In genomic region chr4:181701911-181702310, GRCh38 we compare ENCODE assay signal across 21 cellular contexts.
A peak's percentile ranks its signal among the peaks of the same experiment; 100 is the strongest.
DNase-seq lines count a peak whose midpoint lies in the region; ATAC-seq, FAIRE-seq and TF ChIP-seq lines count a peak whose summit lies in the region.
"Had no signal": no experiment of that assay in that cellular context is flagged by ENCODE, and none has a peak within 500 bp of the region (broad histone marks: within the 10 kb centered on the region; RNA-seq: fewer than 3 reads in every experiment).

No MANE protein-coding gene starts in this region.

- no peak overlapping the region for H3K4me3 Mint-ChIP-seq in CD14-positive monocyte
- H3K4me3 Mint-ChIP-seq: CD8-positive, alpha-beta T cell had no signal

- no peak for TF ChIP-seq EP300 in GM12878 (IDR thresholded peaks at IDR 0.05; ENCODE audit: borderline replicate concordance in 1 of 2, control insufficient read depth in 1 of 2, low read depth in 2 of 2, low read length in 2 of 2)
- no peak for TF ChIP-seq EP300 in HepG2 (IDR thresholded peaks at IDR 0.05; ENCODE audit: low read depth in 2 of 2, low read length in 2 of 2)
- no peak for TF ChIP-seq EP300 in HepG2 (CRISPR knock-in tag; IDR thresholded peaks at IDR 0.05; ENCODE audit: borderline replicate concordance)

- no peak overlapping the region for H3K27ac ChIP-seq in GM12878 (ENCODE audit: control insufficient read depth, insufficient read depth)
- no peak overlapping the region for H3K27ac ChIP-seq in HepG2 (ENCODE audit: extremely low read length, insufficient read depth, low read length)
- no peak overlapping the region for H3K27ac ChIP-seq in small intestine (ENCODE audit: low read depth in 1 of 2, low read length in 1 of 2)
- H3K27ac ChIP-seq: 22Rv1; BLaER1 treated with 17β-estradiol and CSF1 and Interleukin-3, amounts not matched to agents 10 nM and 100 nM; SJSA1 had no signal

- ATAC-seq in GM12878 (peak; percentile 74), sciatic nerve (peak; percentile 32), HepG2 (no peak)
- ATAC-seq: CD8-positive, alpha-beta T cell; Right ventricle myocardium inferior had no signal

- RAD21 ChIA-PET in GM12878 (lab: Charles Lee; ENCODE audit: unreplicated experiment) = no interaction called here

- no peak overlapping the region for H2AFZ ChIP-seq in GM12878 (ENCODE audit: control insufficient read depth, low read depth, low read length)
- H2AFZ ChIP-seq in HepG2 (ENCODE audit: low read length) = no peak overlapping the region

- SMC1A ChIA-PET in GM12878 (lab: Charles Lee; ENCODE audit: uncharacterized antibody, unreplicated experiment) = no interaction called here

- H3K4me2 ChIP-seq in GM12878 (ENCODE audit: control insufficient read depth, insufficient read depth) = no peak overlapping the region
- no peak overlapping the region for H3K4me2 ChIP-seq in HepG2 (ENCODE audit: low read depth, low read length)
- H3K4me2 ChIP-seq: BLaER1 treated with 17β-estradiol and CSF1 and Interleukin-3, amounts not matched to agents 10 nM and 100 nM had no signal

- TF ChIP-seq POLR2A in GM12878 (IDR thresholded peaks at IDR 0.05; ENCODE audit: low read depth, low read length) (no peak), HepG2 (IDR thresholded peaks at IDR 0.05; ENCODE audit: insufficient read depth in 1 of 2, low read depth in 2 of 2, low read length in 2 of 2) (no peak)

- intact Hi-C loops in GM12878 (cut with micrococcal nuclease; ENCODE audit: unreplicated experiment) = no loop called here
- intact Hi-C loops in sciatic nerve (cut with DNase I) = no loop called here
- intact Hi-C loops in CD14-positive monocyte (cut with micrococcal nuclease) = no loop called here
- intact Hi-C loops in HepG2 (cut with micrococcal nuclease; ENCODE audit: unreplicated experiment) = no loop called here

- no peaks in the 10 kb centered on the region for H4K20me1 ChIP-seq in GM12878 (ENCODE audit: control insufficient read depth, insufficient read depth)
- no peaks in the 10 kb centered on the region for H4K20me1 ChIP-seq in HepG2 (ENCODE audit: insufficient read depth, low read length)
- H4K20me1 ChIP-seq: BLaER1 treated with 17β-estradiol and CSF1 and Interleukin-3, amounts not matched to agents 10 nM and 100 nM had no signal

- in situ Hi-C loops in GM12878 (cut with MboI) = no loop called here
- in situ Hi-C loops in HepG2 (cut with HindIII; ENCODE audit: extremely low pct_ligation_motif_present, low pct_unique_long_range_greater_than_20kb) = no loop called here

- no peak for TF ChIP-seq RAD21 in GM12878 (IDR thresholded peaks at IDR 0.05; ENCODE audit: insufficient read depth, low read depth, low read length)
- TF ChIP-seq RAD21 in HepG2 (CRISPR knock-in tag; IDR thresholded peaks at IDR 0.05) = no peak

- BruUV-seq in GM12878 (replicated peaks; lab: Mats Ljungman, UMichigan) (no TSS peak), HepG2 (replicated peaks; lab: Mats Ljungman, UMichigan) (no TSS peak)

- POLR2A ChIA-PET in GM12878 (lab: Charles Lee) = no interaction called here
- POLR2A ChIA-PET in HepG2 (lab: Yijun Ruan, JAX) = no interaction called here

- CTCF ChIA-PET in GM12878 (lab: Yijun Ruan, JAX) (no interaction called here), HepG2 (lab: Yijun Ruan, JAX; ENCODE audit: low intra/inter-chr PET ratio, low total read pairs) (no interaction called here)

- H3K9me3 Mint-ChIP-seq in CD14-positive monocyte = peaks cover 0 to 6% (median 5%) of the 10 kb centered on the region in 7 donors

- H3K36me3 Mint-ChIP-seq in CD14-positive monocyte = no peaks in the 10 kb centered on the region
- H3K36me3 Mint-ChIP-seq: CD8-positive, alpha-beta T cell had no signal

- no peaks in the 10 kb centered on the region for H3K9me3 ChIP-seq in GM12878 (replicated peaks; ENCODE audit: control insufficient read depth, insufficient read depth, low read length)
- H3K9me3 ChIP-seq in HepG2 (ENCODE audit: low read length) = no peaks in the 10 kb centered on the region
- H3K9me3 ChIP-seq in small intestine (ENCODE audit: control insufficient read depth, low read depth) = no peaks in the 10 kb centered on the region
- H3K9me3 ChIP-seq: SJSA1 had no signal

- no peak overlapping the region for H3K4me3 ChIP-seq in GM12878
- no peak overlapping the region for H3K4me3 ChIP-seq in HepG2 (replicated peaks in 1 of 3; ENCODE audit: insufficient read depth in 1 of 3, low read depth in 2 of 3, low read length in 3 of 3)
- no peak overlapping the region for H3K4me3 ChIP-seq in small intestine (ENCODE audit: low read depth in 1 of 2, low read length in 2 of 2)
- H3K4me3 ChIP-seq: BLaER1 treated with 17β-estradiol and CSF1 and Interleukin-3, amounts not matched to agents 10 nM and 100 nM; SJSA1 had no signal

- no peak overlapping the region for H3K27ac Mint-ChIP-seq in CD14-positive monocyte
- H3K27ac Mint-ChIP-seq: CD8-positive, alpha-beta T cell had no signal

- H3K36me3 ChIP-seq in GM12878 (ENCODE audit: control insufficient read depth in 2 of 2, insufficient read depth in 2 of 2, low read length in 1 of 2) (no peaks in the 10 kb centered on the region), HepG2 (replicated peaks in 1 of 2; ENCODE audit: control insufficient read depth in 1 of 2, insufficient read depth in 2 of 2, low read length in 2 of 2) (no peaks in the 10 kb centered on the region), small intestine (ENCODE audit: control insufficient read depth in 2 of 2, insufficient read depth in 2 of 2, low read length in 2 of 2) (no peaks in the 10 kb centered on the region)
- H3K36me3 ChIP-seq: BLaER1 treated with 17β-estradiol and CSF1 and Interleukin-3, amounts not matched to agents 10 nM and 100 nM; SJSA1 had no signal

- H3K27me3 ChIP-seq in GM12878 (replicated peaks in 1 of 2; ENCODE audit: control insufficient read depth in 2 of 2, insufficient read depth in 2 of 2, low read length in 1 of 2) (no peaks in the 10 kb centered on the region), HepG2 (ENCODE audit: control insufficient read depth in 1 of 2, insufficient read depth in 2 of 2, low read length in 2 of 2) (peaks cover 0 to 3% of the 10 kb centered on the region in 2 experiments; a peak in 1 of 5 replicates), small intestine (ENCODE audit: control insufficient read depth in 2 of 2, insufficient read depth in 2 of 2, low read length in 2 of 2) (no peaks in the 10 kb centered on the region)
- H3K27me3 ChIP-seq: BLaER1 treated with 17β-estradiol and CSF1 and Interleukin-3, amounts not matched to agents 10 nM and 100 nM; SJSA1 had no signal

- H3K9ac ChIP-seq in GM12878 (ENCODE audit: control insufficient read depth, insufficient read depth, low read length) (no peak overlapping the region), HepG2 (ENCODE audit: insufficient read depth, low read depth, low read length) (no peak overlapping the region)
- H3K9ac ChIP-seq: BLaER1 treated with 17β-estradiol and CSF1 and Interleukin-3, amounts not matched to agents 10 nM and 100 nM had no signal

- TF ChIP-seq CTCF in GM12878 (IDR thresholded peaks at IDR 0.05 in 2 of 3, conservative IDR thresholded peaks at IDR 0.05 in 1 of 3; ENCODE audit: control insufficient read depth in 2 of 3, extremely low read depth in 1 of 3, insufficient read depth in 1 of 3, low read depth in 3 of 3, low read length in 3 of 3) (no peak), CD14-positive monocyte (IDR thresholded peaks at IDR 0.05) (no peak), HepG2 (CRISPR knock-in tag; IDR thresholded peaks at IDR 0.05) (no peak)

- 35% methylated on average over 9 of the region's 9 CpGs for WGBS in GM12878 (ENCODE audit: insufficient coverage, insufficient replicate concordance, low lambda C conversion rate, missing lambda C conversion rate)
- WGBS in HepG2 (ENCODE audit: low lambda C conversion rate) = 8% methylated on average over 8 of the region's 9 CpGs
- 71 to 86% (median 81%) methylated on average over 9 of the region's 9 CpGs for WGBS in small intestine, 3 donors

- peak; percentile 33 for DNase-seq in DMS53 (lab: John Stamatoyannopoulos, UW)
- no peak for DNase-seq in DMS53 treated with DMSO at 0.1 percent for 48 hours (lab: John Stamatoyannopoulos, UW; ENCODE audit: unreplicated experiment)
- DNase-seq in MV-4-11 (lab: John Stamatoyannopoulos, UW) = peak; percentile 39
- no peak for DNase-seq in GM12878 (ENCODE audit: low read depth, low spot score)
- no peak for DNase-seq in sciatic nerve (ENCODE audit: low spot score)
- no peak for DNase-seq in CD14-positive monocyte (ENCODE audit: low spot score)
- no peak for DNase-seq in HepG2 (ENCODE audit: low spot score)
- no peak for DNase-seq in small intestine
- DNase-seq: ACHN; CD8-positive, alpha-beta T cell; HCEC 1CT; KBM-7; NCI-H187; NK-92 treated with Interleukin-12 subunit alpha and Interleukin-12 subunit beta, amount 100 ng/mL, for 24 hours; T-helper 1 cell had no signal

- H3K79me2 ChIP-seq in GM12878 (ENCODE audit: control insufficient read depth, insufficient read depth, low read length) = no peaks in the 10 kb centered on the region
- no peaks in the 10 kb centered on the region for H3K79me2 ChIP-seq in HepG2 (ENCODE audit: insufficient read depth, low read length)

- no peaks in the 10 kb centered on the region for H3K4me1 Mint-ChIP-seq in CD14-positive monocyte

- peaks cover 0 to 1% (median 0%) of the 10 kb centered on the region in 3 donors for H3K27me3 Mint-ChIP-seq in CD14-positive monocyte (ENCODE audit: low read depth in 3 of 3)

- FAIRE-seq in GM12878 (lab: Jason Lieb, UNC) (no peak), HepG2 (lab: Jason Lieb, UNC) (no peak), small intestine (lab: Jason Lieb, UNC) (no peak)
- FAIRE-seq: G401.6, RCC 7860 had no signal

- H3K4me1 ChIP-seq in GM12878 (ENCODE audit: control insufficient read depth, insufficient read depth, low read length) = no peaks in the 10 kb centered on the region
- H3K4me1 ChIP-seq in HepG2 (ENCODE audit: insufficient read depth, low read length) = no peaks in the 10 kb centered on the region
- no peaks in the 10 kb centered on the region for H3K4me1 ChIP-seq in small intestine (ENCODE audit: control insufficient read depth in 2 of 2, insufficient read depth in 1 of 2, low read depth in 1 of 2, low read length in 1 of 2)
- H3K4me1 ChIP-seq: SJSA1 had no signal

TF ChIP-seq in GM12878, 131 proteins besides CTCF, POLR2A, EP300 and RAD21:
- peak in 1 of 2 experiments; percentile 18; a peak in 1 of 4 replicates for TF ChIP-seq BHLHE40 (IDR thresholded peaks at IDR 0.05; ENCODE audit: borderline replicate concordance in 1 of 2, low read depth in 2 of 2, low read length in 1 of 2)
- TF ChIP-seq NR2C1 (IDR thresholded peaks at IDR 0.05) = no peak
- peak; percentile 38; the same call in 1 of the 2 replicates for TF ChIP-seq SPI1 (IDR thresholded peaks at IDR 0.05; ENCODE audit: borderline replicate concordance, insufficient read depth, low read depth, low read length)
TF ChIP-seq in GM12878: peak in this region for 2.

TF ChIP-seq in HepG2, 621 proteins besides CTCF, POLR2A, EP300 and RAD21 (continues in another document):
- no peak for TF ChIP-seq ZFP36 (IDR thresholded peaks at IDR 0.05; ENCODE audit: borderline replicate concordance, low read depth, low read length, partially characterized antibody)

Comparison
In these comparisons a context has a peak if more than half of its experiments do, and no peak if none do; other contexts are left out.
1. DNase-seq: peak in DMS53 (single experiment) and MV-4-11 (single experiment); none in DMS53 treated with DMSO at 0.1 percent for 48 hours (single experiment), GM12878 (single experiment), sciatic nerve (single experiment), CD14-positive monocyte (single experiment), HepG2 (single experiment) and small intestine (single experiment).